20 cellular contexts compared by ENCODE assay signal in genomic region chr11:2122222-2122906, GRCh38. TPM values are rescaled to one million over a fixed set of nuclear protein-coding genes. Genes with fewer than 3 reads are reported as not detected.
DNase-seq lines count a peak whose midpoint lies in the region; ATAC-seq, FAIRE-seq and TF ChIP-seq lines count a peak whose summit lies in the region.
"Had no signal": no experiment of that assay in that cellular context is flagged by ENCODE, and none has a peak within 500 bp of the region (broad histone marks: within the 10 kb centered on the region; RNA-seq: fewer than 3 reads in every experiment).

No MANE protein-coding gene starts in this region.

- H3K27me3 Mint-ChIP-seq in MCF 10A (ENCODE audit: insufficient read depth, unreplicated experiment), result peaks cover 75% of the 10 kb centered on the region

- peaks cover 0 to 8% of the 10 kb centered on the region in 2 donors for H3K9me3 ChIP-seq in breast epithelium
- H3K9me3 ChIP-seq: upper lobe of right lung had no signal

- H3K4me3 Mint-ChIP-seq in MCF 10A (ENCODE audit: unreplicated experiment), result no peak overlapping the region
- H3K4me3 Mint-ChIP-seq: activated CD4-positive, alpha-beta memory T cell treated with anti-CD3 and anti-CD28 coated beads for 36 hours; H9; nephron had no signal

- TF ChIP-seq CTCF in MCF 10A (IDR thresholded peaks at IDR 0.05; ENCODE audit: unreplicated experiment), result no peak
- no peak for TF ChIP-seq CTCF in breast epithelium (IDR thresholded peaks at IDR 0.05)

- intact Hi-C loops in MCF 10A (cut with micrococcal nuclease), result no loop called here
- intact Hi-C loops in breast epithelium (cut with DNase I; ENCODE audit: low total_unique reads), result no loop called here

- H3K9me3 Mint-ChIP-seq in MCF 10A (ENCODE audit: unreplicated experiment), result peaks cover 13% of the 10 kb centered on the region
- H3K9me3 Mint-ChIP-seq: activated CD4-positive, alpha-beta memory T cell treated with anti-CD3 and anti-CD28 coated beads for 36 hours had no signal

- FAIRE-seq in urothelium cell line (lab: Jason Lieb, UNC), result no peak
- FAIRE-seq: GM12878, HTR-8/SVneo, RCC 7860, small intestine had no signal

- DNase-seq in MCF 10A (ENCODE audit: unreplicated experiment) (peak; percentile 12), breast epithelium (ENCODE audit: low spot score in 2 of 2) (no peak), astrocyte of the hippocampus (ENCODE audit: low read depth, low spot score) (peak; percentile 93), left lobe of liver (ENCODE audit: low spot score) (no peak), urothelium cell line (ENCODE audit: low spot score) (peak; percentile 16), NCI-H1694 treated with DMSO at 0.1 percent for 48 hours (lab: John Stamatoyannopoulos, UW) (no peak), inferior parietal cortex (ENCODE audit: extremely low spot score) (no peak)
- DNase-seq: activated CD4-positive, alpha-beta memory T cell treated with anti-CD3 and anti-CD28 coated beads for 36 hours; H9; NCI-H1105 treated with DMSO at 0.1 percent for 48 hours; small intestine; T1000; upper lobe of right lung had no signal

- H3K27me3 ChIP-seq in breast epithelium, result peaks cover 3 to 26% of the 10 kb centered on the region in 2 donors

- no peaks in the 10 kb centered on the region for H3K4me1 ChIP-seq in breast epithelium
- H3K4me1 ChIP-seq: upper lobe of right lung had no signal

- H3K27ac ChIP-seq in breast epithelium, result no peak overlapping the region
- H3K27ac ChIP-seq: upper lobe of right lung had no signal

- POLR2A ChIA-PET in MCF 10A (lab: Yijun Ruan, JAX), result no interaction called here

- no peak for TF ChIP-seq POLR2A in breast epithelium (IDR thresholded peaks at IDR 0.05)

- H3K27ac Mint-ChIP-seq in MCF 10A (ENCODE audit: low read depth, unreplicated experiment), result no peak overlapping the region
- H3K27ac Mint-ChIP-seq: activated CD4-positive, alpha-beta memory T cell treated with anti-CD3 and anti-CD28 coated beads for 36 hours; H9 had no signal

- CTCF ChIA-PET in MCF 10A (lab: Yijun Ruan, JAX), result interaction anchor here (0.5 to 0.7 kb wide), 2 partner anchors 127 to 1284 kb away, joined by 3 read pairs; no protein-coding TSS in a partner anchor

- H3K4me1 Mint-ChIP-seq in MCF 10A (ENCODE audit: insufficient read depth, unreplicated experiment), result peaks cover 5% of the 10 kb centered on the region
- H3K4me1 Mint-ChIP-seq: nephron had no signal

- H3K36me3 Mint-ChIP-seq in MCF 10A (ENCODE audit: insufficient read depth, unreplicated experiment), result no peaks in the 10 kb centered on the region
- H3K36me3 Mint-ChIP-seq: activated CD4-positive, alpha-beta memory T cell treated with anti-CD3 and anti-CD28 coated beads for 36 hours had no signal

- ATAC-seq in left lobe of liver (peak; percentile 62), GM21390 (IDR thresholded peaks at IDR 0.05; ENCODE audit: unreplicated experiment) (no peak)
- ATAC-seq: GM12878 had no signal

- BruUV-seq in MCF 10A (replicated peaks; lab: Mats Ljungman, UMichigan), result no TSS peak

- H3K36me3 ChIP-seq in breast epithelium, result no peaks in the 10 kb centered on the region
- H3K36me3 ChIP-seq: upper lobe of right lung had no signal

- no peak overlapping the region for H3K4me3 ChIP-seq in breast epithelium
- H3K4me3 ChIP-seq: GM12878, upper lobe of right lung had no signal

RNA-seq across cellular contexts. Expression of gene IGF2, which starts 16.8 kb away (rescaled TPM):
- 0.29 and 0.35 TPM in 2 replicates for total RNA-seq in MCF 10A (2022)
- 10 to 100 TPM; 13.6 to 65.7 (median 65.2) TPM for total RNA-seq in breast epithelium
- 254 TPM for total RNA-seq in left lobe of liver

RNA-seq across cellular contexts. Expression of gene INS, which starts 38.6 kb away (rescaled TPM):
- total RNA-seq in MCF 10A (2022) (not detected in 2 replicates), breast epithelium (not detected), left lobe of liver (not detected)
- total RNA-seq: A172; activated CD4-positive, alpha-beta memory T cell treated with anti-CD3 and anti-CD28 coated beads for 36 hours; GM12878; H9; NCI-H460; upper lobe of right lung had no signal

RNA-seq across cellular contexts. Expression of gene TH, which starts 49.3 kb away (rescaled TPM):
- total RNA-seq in MCF 10A (2022) (0.20 and 1.1 TPM in 2 replicates), breast epithelium (not detected), left lobe of liver (not detected)
- total RNA-seq: activated CD4-positive, alpha-beta memory T cell treated with anti-CD3 and anti-CD28 coated beads for 36 hours; GM12878; H9; NCI-H460; upper lobe of right lung had no signal

Comparison
In these comparisons a context has a peak if more than half of its experiments do, and no peak if none do; other contexts are left out.
1. DNase-seq: peak in MCF 10A (single experiment), astrocyte of the hippocampus (single experiment) and urothelium cell line (single experiment); none in breast epithelium (0 of 2), left lobe of liver (single experiment), NCI-H1694 treated with DMSO at 0.1 percent for 48 hours (single experiment) and inferior parietal cortex (single experiment).
2. RNA of gene IGF2, which starts 16.8 kb away (total RNA-seq): 254 TPM in left lobe of liver (single experiment) and 13.6 to 65.7 TPM in breast epithelium; 0.29 to 0.35 TPM in MCF 10A; every median in the first group is over 10 times any median in the second.